8 cellular contexts compared by ENCODE assay signal in genomic region chr11:36509694-36510566, GRCh38. TPM values are rescaled to one million over a fixed set of nuclear protein-coding genes. Genes with fewer than 3 reads are reported as not detected.
DNase-seq lines count a peak whose midpoint lies in the region; ATAC-seq, FAIRE-seq and TF ChIP-seq lines count a peak whose summit lies in the region.

Gene TRAF6, minus strand, starts transcription at chr11:36510272. Its CDS starts 8,757 bp downstream, at chr11:36501515.

- H3K4me3 ChIP-seq in adrenal gland (peak within 1 kb of the TSS; percentile 55 to 95 (median 78)), left ventricle myocardium inferior (peak within 1 kb of the TSS; percentile 88), prostate gland (peak within 1 kb of the TSS; percentile 62 to 80)

- H3K27me3 ChIP-seq in adrenal gland (no peaks in the 10 kb centered on the region), left ventricle myocardium inferior (ENCODE audit: low read depth) (no peaks in the 10 kb centered on the region), prostate gland (replicated peaks; ENCODE audit: insufficient read depth) (no peaks in the 10 kb centered on the region)

- peak within 1 kb of the TSS; percentile 43 to 93 (median 91) for H3K27ac ChIP-seq in adrenal gland
- peak within 1 kb of the TSS; percentile 97 for H3K27ac ChIP-seq in left ventricle myocardium inferior (replicated peaks)
- H3K27ac ChIP-seq in prostate gland: peak within 1 kb of the TSS; percentile 83 to 87

- FAIRE-seq in GM12891 (lab: Jason Lieb, UNC): peak; percentile 93

- ATAC-seq in HG02623 (IDR thresholded peaks at IDR 0.05; ENCODE audit: unreplicated experiment): peak; percentile 98

- H3K4me1 ChIP-seq in adrenal gland (replicated peaks in 1 of 2): peaks cover 8 to 26% of the 10 kb centered on the region in 2 donors
- H3K4me1 ChIP-seq in left ventricle myocardium inferior: peaks cover 53% of the 10 kb centered on the region
- no peaks in the 10 kb centered on the region for H3K4me1 ChIP-seq in prostate gland (replicated peaks)

- TF ChIP-seq CTCF in adrenal gland (IDR thresholded peaks at IDR 0.05): peak; percentile 80 to 92 (median 88)
- TF ChIP-seq CTCF in left ventricle myocardium inferior (IDR thresholded peaks at IDR 0.05; ENCODE audit: borderline replicate concordance): peak; percentile 96
- peak; percentile 83 to 93 (median 89) for TF ChIP-seq CTCF in prostate gland (IDR thresholded peaks at IDR 0.05)

- TF ChIP-seq POLR2A in GM12891 (IDR thresholded peaks at IDR 0.05; ENCODE audit: low read depth, low read length) (peak; percentile 92), adrenal gland (IDR thresholded peaks at IDR 0.05) (peak; percentile 84 to 90), prostate gland (IDR thresholded peaks at IDR 0.05) (peak; percentile 64)

- H3K9me3 ChIP-seq in adrenal gland (replicated peaks in 1 of 3) (no peaks in the 10 kb centered on the region), left ventricle myocardium inferior (replicated peaks) (peaks cover 18% of the 10 kb centered on the region), prostate gland (no peaks in the 10 kb centered on the region)

- H3K36me3 ChIP-seq in adrenal gland (replicated peaks in 1 of 2) (no peaks in the 10 kb centered on the region), left ventricle myocardium inferior (no peaks in the 10 kb centered on the region), prostate gland (no peaks in the 10 kb centered on the region)

- peak; percentile 88 for DNase-seq in GM12891 (ENCODE audit: insufficient read length, low spot score)
- peak; percentile 66 for DNase-seq in NCI-H1092 (lab: John Stamatoyannopoulos, UW)
- peak; percentile 71 to 87 (median 83) for DNase-seq in T-helper 1 cell
- peak; percentile 87 to 92 (median 90) for DNase-seq in adrenal gland
- peak; percentile 91 for DNase-seq in left ventricle myocardium inferior
- peak; percentile 83 for DNase-seq in prostate gland (ENCODE audit: low spot score)
- peak; percentile 91 for DNase-seq in ureter (ENCODE audit: low spot score)

- intact Hi-C loops in adrenal gland (cut with DNase I) (no loop called here), left ventricle myocardium inferior (cut with micrococcal nuclease) (no loop called here), prostate gland (cut with DNase I) (no loop called here)

- WGBS in adrenal gland, 4 donors: 0 to 1% (median 0%) methylated on average over 24 to 80 of the region's 80 CpGs
- WGBS in prostate gland: under 1% methylated on average over 68 of the region's 80 CpGs

TF ChIP-seq in GM12891, 5 proteins besides CTCF, POLR2A, EP300 and RAD21:
- TF ChIP-seq POU2F2 (IDR thresholded peaks at IDR 0.05; ENCODE audit: low read depth, low read length): peak; percentile 78
- TF ChIP-seq TAF1 (IDR thresholded peaks at IDR 0.05; ENCODE audit: low read depth, low read length): peak; percentile 63; the same call in 1 of the 2 replicates
- no peak for TF ChIP-seq SPI1 (IDR thresholded peaks at IDR 0.05; ENCODE audit: low read depth, low read length)
- TF ChIP-seq PAX5 (IDR thresholded peaks at IDR 0.05; ENCODE audit: insufficient read depth, low read length, severe bottlenecking): no peak
- peak; percentile 97 for TF ChIP-seq POLR2AphosphoS5 (IDR thresholded peaks at IDR 0.05; ENCODE audit: low read depth, low read length)

RNA-seq across cellular contexts. Expression of gene TRAF6, which starts in this region (rescaled TPM):
- polyA plus RNA-seq in GM12891 (2012; ENCODE audit: low read depth, missing spikeins): 3.0 TPM
- total RNA-seq in adrenal gland: 10 to 100 TPM; 11.6 to 18.5 (median 17.2) TPM
- polyA plus RNA-seq in adrenal gland: 10 to 100 TPM in 1 of 3 donors, 1 to 10 TPM in 2; 2.3 to 11.4 (median 2.7) TPM
- total RNA-seq in left ventricle myocardium inferior: 12.9 TPM
- total RNA-seq in prostate gland: 10 to 100 TPM; 10.3 to 19.0 TPM
- total RNA-seq in ureter: 16.9 TPM

Comparison
In these comparisons a context has a peak if more than half of its experiments do, and no peak if none do; other contexts are left out.
1. Peak in every context shown above with its lines: DNase-seq, ATAC-seq, H3K4me3 ChIP-seq and H3K27ac ChIP-seq.